27 cellular contexts compared by ENCODE assay signal in genomic region chr2:240906911-240907590, GRCh38. TPM values are rescaled to one million over a fixed set of nuclear protein-coding genes. Genes with fewer than 3 reads are reported as not detected.
DNase-seq lines count a peak whose midpoint lies in the region; ATAC-seq and TF ChIP-seq lines count a peak whose summit lies in the region.
"Had no signal": no experiment of that assay in that cellular context is flagged by ENCODE, and none has a peak within 500 bp of the region (broad histone marks: within the 10 kb centered on the region; RNA-seq: fewer than 3 reads in every experiment).

No MANE protein-coding gene starts in this region.

- H3K9ac ChIP-seq in BLaER1: no peak overlapping the region
- no peak overlapping the region for H3K9ac ChIP-seq in neuronal stem cell (ENCODE audit: low read depth, low read length, poor library complexity)

- ATAC-seq in Panc1: peak; percentile 40
- ATAC-seq: K562 had no signal

- H3K14ac ChIP-seq in neuronal stem cell (ENCODE audit: low read length): no peak overlapping the region

- no peak overlapping the region for H2BK12ac ChIP-seq in neuronal stem cell (ENCODE audit: low read length)

- no peak overlapping the region for H2AK5ac ChIP-seq in neuronal stem cell (ENCODE audit: low read depth, low read length)

- no peak overlapping the region for H3K4me3 Mint-ChIP-seq in Calu3 (ENCODE audit: low read depth, unreplicated experiment)
- H3K4me3 Mint-ChIP-seq: CD4-positive, alpha-beta T cell had no signal

- H3K79me1 ChIP-seq in neuronal stem cell (ENCODE audit: low read depth, low read length): no peaks in the 10 kb centered on the region

- intact Hi-C loops in Panc1 (cut with micrococcal nuclease; ENCODE audit: unreplicated experiment) (no loop called here), Calu3 (cut with micrococcal nuclease; ENCODE audit: unreplicated experiment) (no loop called here)

- H3K9me3 Mint-ChIP-seq in Calu3 (ENCODE audit: low read depth, unreplicated experiment): no peaks in the 10 kb centered on the region
- H3K9me3 Mint-ChIP-seq: CD4-positive, alpha-beta T cell had no signal

- peaks cover 23% of the 10 kb centered on the region for H4K20me1 ChIP-seq in BLaER1

- H3K27ac ChIP-seq in BLaER1: no peak overlapping the region
- H3K27ac ChIP-seq in Panc1 (ENCODE audit: low read length): no peak overlapping the region
- no peak overlapping the region for H3K27ac ChIP-seq in neuronal stem cell (replicated peaks; ENCODE audit: low read length)
- H3K27ac ChIP-seq: 22Rv1 had no signal

- CTCF ChIA-PET in Panc1 (lab: Charles Lee): no interaction called here
- CTCF ChIA-PET in Calu3 (lab: Charles Lee): no interaction called here

- H3K4me1 ChIP-seq in BLaER1 (peaks cover 67% of the 10 kb centered on the region), Panc1 (ENCODE audit: control insufficient read depth, insufficient read depth, low read length) (no peaks in the 10 kb centered on the region), neuronal stem cell (ENCODE audit: control insufficient read depth in 2 of 2, insufficient read depth in 1 of 2, low read depth in 1 of 2, low read length in 2 of 2) (peaks cover 4 to 6% of the 10 kb centered on the region in 2 donors)

- BruUV-seq in Panc1 (replicated peaks; lab: Mats Ljungman, UMichigan) (no TSS peak), Calu3 (replicated peaks; lab: Mats Ljungman, UMichigan) (no TSS peak)

- peaks cover 8% of the 10 kb centered on the region for H3K4me1 Mint-ChIP-seq in Calu3 (ENCODE audit: low read depth, unreplicated experiment)

- H3K36me3 ChIP-seq in BLaER1: no peaks in the 10 kb centered on the region
- no peaks in the 10 kb centered on the region for H3K36me3 ChIP-seq in Panc1 (ENCODE audit: control insufficient read depth, insufficient read depth, low read length)
- no peaks in the 10 kb centered on the region for H3K36me3 ChIP-seq in neuronal stem cell (replicated peaks in 1 of 2; ENCODE audit: control insufficient read depth in 2 of 2, insufficient read depth in 2 of 2, low read length in 2 of 2)

- no peak for TF ChIP-seq CTCF in Panc1 (IDR thresholded peaks at IDR 0.05)
- TF ChIP-seq CTCF in Calu3 (IDR thresholded peaks at IDR 0.05; ENCODE audit: unreplicated experiment): no peak

- H3K23ac ChIP-seq in neuronal stem cell (ENCODE audit: low read depth, low read length, poor library complexity): no peak overlapping the region

- no peak overlapping the region for H2BK120ac ChIP-seq in neuronal stem cell (ENCODE audit: low read depth, low read length)

- DNase-seq in DMS53 (lab: John Stamatoyannopoulos, UW): peak; percentile 80
- DNase-seq in DMS53 treated with DMSO at 0.1 percent for 48 hours (lab: John Stamatoyannopoulos, UW; ENCODE audit: unreplicated experiment): no peak
- DNase-seq in Panc1 (ENCODE audit: low read depth, low spot score): no peak
- no peak for DNase-seq in neuronal stem cell (ENCODE audit: low spot score)
- no peak for DNase-seq in Calu3
- no peak for DNase-seq in NOMO-1 treated with DMSO at 0.1 percent for 48 hours (lab: John Stamatoyannopoulos, UW; ENCODE audit: unreplicated experiment)
- no peak for DNase-seq in DMS79 treated with DMSO at 0.1 percent for 48 hours (lab: John Stamatoyannopoulos, UW)
- DNase-seq: CD4-positive, alpha-beta T cell; DMS79; GF-D8; Kasumi-1; MV-4-11; NCI-H1105; NCI-H1436 treated with DMSO at 0.1 percent for 48 hours; NCI-H187 treated with DMSO at 0.1 percent for 48 hours; NCI-H2171 treated with DMSO at 0.1 percent for 48 hours; NCI-H345; PC-3; RPMI8226 had no signal

- H3K9me3 ChIP-seq in BLaER1 (no peaks in the 10 kb centered on the region), Panc1 (ENCODE audit: control insufficient read depth, insufficient read depth, low read depth, low read length) (no peaks in the 10 kb centered on the region), neuronal stem cell (replicated peaks in 1 of 2; ENCODE audit: control insufficient read depth in 2 of 2, insufficient read depth in 1 of 2, low read depth in 1 of 2, low read length in 2 of 2) (no peaks in the 10 kb centered on the region)

- H3K27me3 ChIP-seq in BLaER1: no peaks in the 10 kb centered on the region
- no peaks in the 10 kb centered on the region for H3K27me3 ChIP-seq in Panc1 (ENCODE audit: control insufficient read depth, insufficient read depth, low read length)
- peaks cover 0 to 45% (median 0%) of the 10 kb centered on the region in 3 experiments for H3K27me3 ChIP-seq in neuronal stem cell (ENCODE audit: control insufficient read depth in 3 of 3, insufficient read depth in 3 of 3, low read depth in 1 of 3, low read length in 3 of 3)

- H3K18ac ChIP-seq in neuronal stem cell (ENCODE audit: low read length): peak overlapping the region; percentile 8

- H3K4me3 ChIP-seq in BLaER1 (no peak overlapping the region), Panc1 (ENCODE audit: low read depth in 2 of 2, low read length in 2 of 2) (no peak overlapping the region), neuronal stem cell (ENCODE audit: low read length in 2 of 2) (no peak overlapping the region)
- H3K4me3 ChIP-seq: K562 had no signal

- H2AFZ ChIP-seq in neuronal stem cell (ENCODE audit: low read length): no peak overlapping the region

- H4K91ac ChIP-seq in neuronal stem cell (ENCODE audit: low read depth, low read length, poor library complexity): no peak overlapping the region

- no peak overlapping the region for H2BK15ac ChIP-seq in neuronal stem cell (ENCODE audit: low read length)

- no peaks in the 10 kb centered on the region for H3K36me3 Mint-ChIP-seq in Calu3 (ENCODE audit: insufficient read depth, unreplicated experiment)

- H3K27me3 Mint-ChIP-seq in Calu3 (ENCODE audit: unreplicated experiment): peaks cover 68% of the 10 kb centered on the region

- H3K4ac ChIP-seq in neuronal stem cell (ENCODE audit: low read length): no peak overlapping the region

- no peak overlapping the region for H3K27ac Mint-ChIP-seq in Calu3 (ENCODE audit: unreplicated experiment)
- H3K27ac Mint-ChIP-seq: CD4-positive, alpha-beta T cell had no signal

- H2BK5ac ChIP-seq in neuronal stem cell (ENCODE audit: low read length): peak overlapping the region; percentile 16

- no CpG with 5 or more reads among the region's 22 CpGs for WGBS in neuronal stem cell (ENCODE audit: extremely low coverage in 2 of 2, insufficient read length in 2 of 2, insufficient replicate concordance in 1 of 2), 2 donors

- peak overlapping the region; percentile 98 for H3K4me2 ChIP-seq in BLaER1
- no peak overlapping the region for H3K4me2 ChIP-seq in neuronal stem cell (ENCODE audit: insufficient read depth, low read length, poor library complexity, severe bottlenecking)

- POLR2A ChIA-PET in Panc1 (lab: Charles Lee): no interaction called here

- no peak overlapping the region for H4K8ac ChIP-seq in neuronal stem cell (ENCODE audit: low read depth, low read length)

- in situ Hi-C loops in Panc1 (cut with HindIII; ENCODE audit: low pct_unique_long_range_greater_than_20kb, low sequenced_read_pairs): no loop called here

RNA-seq across cellular contexts. Expression of gene CROCC2, which starts 0.9 kb away (rescaled TPM):
- total RNA-seq in Panc1 (2021; ENCODE audit: unreplicated experiment): 0.23 TPM
- 0.08 TPM for polyA plus RNA-seq in Panc1 (2012; ENCODE audit: insufficient read length)
- polyA plus RNA-seq in neuronal stem cell (2013, experiment 1 of 2): not detected
- polyA plus RNA-seq in neuronal stem cell (2013, experiment 2 of 2): not detected
- not detected in 2 replicates for total RNA-seq in Calu3 (2022)
- total RNA-seq: CD4-positive, alpha-beta T cell; H1; HT-29; K562; M059J; PC-3; SK-MEL-5 had no signal
- polyA plus RNA-seq: BJ, H1, K562 had no signal

RNA-seq across cellular contexts. Expression of gene MAB21L4, which starts 11.1 kb away (rescaled TPM):
- 0.21 TPM for total RNA-seq in Panc1 (2021; ENCODE audit: unreplicated experiment)
- polyA plus RNA-seq in Panc1 (2012; ENCODE audit: insufficient read length): not detected
- polyA plus RNA-seq in neuronal stem cell (2013, experiment 1 of 2): not detected
- not detected for polyA plus RNA-seq in neuronal stem cell (2013, experiment 2 of 2)
- total RNA-seq in Calu3 (2022): 2.8 and 3.0 TPM in 2 replicates
- total RNA-seq: CD4-positive, alpha-beta T cell; H1; K562; M059J; SK-MEL-5 had no signal
- polyA plus RNA-seq: BJ had no signal

RNA-seq across cellular contexts. Expression of gene AGXT, which starts 38.4 kb away (rescaled TPM):
- total RNA-seq in Panc1 (2021; ENCODE audit: unreplicated experiment) (0.36 TPM), Calu3 (2022) (not detected in 2 replicates)
- polyA plus RNA-seq in Panc1 (2012; ENCODE audit: insufficient read length): not detected
- not detected for polyA plus RNA-seq in neuronal stem cell (2013, experiment 1 of 2)
- not detected for polyA plus RNA-seq in neuronal stem cell (2013, experiment 2 of 2)
- total RNA-seq: CD4-positive, alpha-beta T cell; H1; M059J; PC-3 had no signal
- polyA plus RNA-seq: BJ, K562 had no signal
